In genomic region chr15:92914768-92915221, GRCh38 we compare ENCODE assay signal across 8 cellular contexts. TPM values are rescaled to one million over a fixed set of nuclear protein-coding genes. Genes with fewer than 3 reads are reported as not detected.
DNase-seq lines count a peak whose midpoint lies in the region; ATAC-seq and TF ChIP-seq lines count a peak whose summit lies in the region.

No MANE protein-coding gene starts in this region.

- 23 to 56% methylated on average over 2 to 4 of the region's 4 CpGs for WGBS in gastroesophageal sphincter (ENCODE audit: low coverage in 1 of 2), 2 donors

- no peak for TF ChIP-seq CTCF in left ventricle myocardium inferior (IDR thresholded peaks at IDR 0.05; ENCODE audit: borderline replicate concordance)
- TF ChIP-seq CTCF in RWPE2 (IDR thresholded peaks at IDR 0.05; ENCODE audit: poor library complexity, severe bottlenecking): no peak
- no peak for TF ChIP-seq CTCF in gastroesophageal sphincter (IDR thresholded peaks at IDR 0.05)
- TF ChIP-seq CTCF in GM13977 (IDR thresholded peaks at IDR 0.05; ENCODE audit: extremely low read depth, insufficient read depth, missing control alignments): no peak

- no peaks in the 10 kb centered on the region for H3K27me3 ChIP-seq in left ventricle myocardium inferior (ENCODE audit: low read depth)
- no peaks in the 10 kb centered on the region for H3K27me3 ChIP-seq in RWPE2 (ENCODE audit: insufficient read depth, poor library complexity, severe bottlenecking)
- H3K27me3 ChIP-seq in gastroesophageal sphincter: no peaks in the 10 kb centered on the region

- TF ChIP-seq POLR2A in gastroesophageal sphincter (IDR thresholded peaks at IDR 0.05): no peak

- H3K9me3 ChIP-seq in left ventricle myocardium inferior (replicated peaks) (no peaks in the 10 kb centered on the region), RWPE2 (ENCODE audit: severe bottlenecking) (no peaks in the 10 kb centered on the region), gastroesophageal sphincter (no peaks in the 10 kb centered on the region)

- DNase-seq in left ventricle myocardium inferior (no peak), Right ventricle myocardium superior (no peak), RWPE2 (ENCODE audit: low spot score) (no peak), NCI-H446 treated with DMSO at 0.1 percent for 48 hours (lab: John Stamatoyannopoulos, UW) (no peak), cerebellar cortex (ENCODE audit: low spot score) (no peak), GM13977 (ENCODE audit: low spot score) (no peak)
- no peak for DNase-seq in stimulated activated naive CD8-positive, alpha-beta T cell treated with anti-CD3 and anti-CD28 coated beads, Interleukin-15, Interleukin-2, amounts not matched to agents 100 U/mL and 50 U/mL, for 24 hours

- H3K27ac ChIP-seq in left ventricle myocardium inferior (replicated peaks) (peak overlapping the region; percentile 86), RWPE2 (ENCODE audit: poor library complexity, severe bottlenecking) (peak overlapping the region; percentile 86), gastroesophageal sphincter (peak overlapping the region; percentile 58 to 94 (median 82))

- peaks cover 6% of the 10 kb centered on the region for H3K36me3 ChIP-seq in left ventricle myocardium inferior
- H3K36me3 ChIP-seq in RWPE2 (ENCODE audit: low read depth): peaks cover 83% of the 10 kb centered on the region
- H3K36me3 ChIP-seq in gastroesophageal sphincter: no peaks in the 10 kb centered on the region

- no peak for TF ChIP-seq EP300 in gastroesophageal sphincter (IDR thresholded peaks at IDR 0.05)

- no peak overlapping the region for H3K4me3 ChIP-seq in left ventricle myocardium inferior
- H3K4me3 ChIP-seq in RWPE2 (ENCODE audit: severe bottlenecking): no peak overlapping the region
- H3K4me3 ChIP-seq in gastroesophageal sphincter: no peak overlapping the region

- intact Hi-C loops in left ventricle myocardium inferior (cut with micrococcal nuclease): loop anchor here (5.0 kb wide), 1 partner anchor 102 kb away; no protein-coding TSS in a partner anchor
- intact Hi-C loops in Right ventricle myocardium superior (cut with DNase I): no loop called here

- in situ Hi-C loops in GM13977 (cut with MboI; ENCODE audit: low pct_unique_long_range_greater_than_20kb, low sequenced_read_pairs, unreplicated experiment): no loop called here

- no peak for ATAC-seq in Right ventricle myocardium superior (ENCODE audit: poor library complexity)
- peak; percentile 82 for ATAC-seq in RWPE2 (ENCODE audit: low read depth)
- no peak for ATAC-seq in gastroesophageal sphincter
- peak; percentile 70 for ATAC-seq in stimulated activated naive CD8-positive, alpha-beta T cell treated with anti-CD3 and anti-CD28 coated beads, Interleukin-15, Interleukin-2, amounts not matched to agents 100 U/mL and 50 U/mL, for 24 hours

- H3K4me1 ChIP-seq in left ventricle myocardium inferior (peaks cover 94% of the 10 kb centered on the region), RWPE2 (ENCODE audit: insufficient read depth, poor library complexity, severe bottlenecking) (peaks cover 77% of the 10 kb centered on the region), gastroesophageal sphincter (peaks cover 13 to 97% (median 52%) of the 10 kb centered on the region in 3 donors)

RNA-seq across cellular contexts. Expression of gene CHD2, which starts 14.7 kb away (rescaled TPM):
- 41.3 TPM for total RNA-seq in left ventricle myocardium inferior
- total RNA-seq in Right ventricle myocardium superior: 43.5 TPM
- total RNA-seq in gastroesophageal sphincter: 100 to 1,000 TPM in 2 of 4 donors, 10 to 100 TPM in 2; 41.9 to 144 (median 81.8) TPM

Comparison
In these comparisons a context has a peak if more than half of its experiments do, and no peak if none do; other contexts are left out.
1. ATAC-seq: peak in RWPE2 (single experiment) and stimulated activated naive CD8-positive, alpha-beta T cell treated with anti-CD3 and anti-CD28 coated beads, Interleukin-15, Interleukin-2, amounts not matched to agents 100 U/mL and 50 U/mL, for 24 hours (single experiment); none in Right ventricle myocardium superior (single experiment) and gastroesophageal sphincter (single experiment).
2. Peak in every context shown above with its lines, with median percentiles within 50 percentile points of each other: H3K27ac ChIP-seq.